1 cellular context compared by ENCODE assay signal in genomic region chr17:11240041-11240801, GRCh38.
TF ChIP-seq lines count a peak whose summit lies in the region.

No MANE protein-coding gene starts in this region.

TF ChIP-seq in SK-N-SH treated with all-trans-retinoic acid at 6 μM for 48 hours, 23 proteins besides CTCF, POLR2A, EP300 and RAD21 (continued from another document):
- TF ChIP-seq, protein P1, sequence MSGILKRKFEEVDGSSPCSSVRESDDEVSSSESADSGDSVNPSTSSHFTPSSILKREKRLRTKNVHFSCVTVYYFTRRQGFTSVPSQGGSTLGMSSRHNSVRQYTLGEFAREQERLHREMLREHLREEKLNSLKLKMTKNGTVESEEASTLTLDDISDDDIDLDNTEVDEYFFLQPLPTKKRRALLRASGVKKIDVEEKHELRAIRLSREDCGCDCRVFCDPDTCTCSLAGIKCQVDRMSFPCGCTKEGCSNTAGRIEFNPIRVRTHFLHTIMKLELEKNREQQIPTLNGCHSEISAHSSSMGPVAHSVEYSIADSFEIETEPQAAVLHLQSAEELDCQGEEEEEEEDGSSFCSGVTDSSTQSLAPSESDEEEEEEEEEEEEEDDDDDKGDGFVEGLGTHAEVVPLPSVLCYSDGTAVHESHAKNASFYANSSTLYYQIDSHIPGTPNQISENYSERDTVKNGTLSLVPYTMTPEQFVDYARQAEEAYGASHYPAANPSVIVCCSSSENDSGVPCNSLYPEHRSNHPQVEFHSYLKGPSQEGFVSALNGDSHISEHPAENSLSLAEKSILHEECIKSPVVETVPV (CRISPR knock-in tag; IDR thresholded peaks at IDR 0.05), result no peak
- TF ChIP-seq TCF4 (CRISPR knock-in tag; IDR thresholded peaks at IDR 0.05; ENCODE audit: borderline replicate concordance) (no peak), ISL1 (CRISPR knock-in tag; IDR thresholded peaks at IDR 0.05) (no peak), RARB (CRISPR knock-in tag; IDR thresholded peaks at IDR 0.05) (no peak), ZNF70 (CRISPR knock-in tag; IDR thresholded peaks at IDR 0.05) (no peak), CSDC2 (CRISPR knock-in tag; IDR thresholded peaks at IDR 0.05) (no peak), SNAI2 (CRISPR knock-in tag; IDR thresholded peaks at IDR 0.05) (no peak), PATZ1 (CRISPR knock-in tag; IDR thresholded peaks at IDR 0.05; ENCODE audit: borderline replicate concordance) (no peak), ZNF565 (CRISPR knock-in tag; conservative IDR thresholded peaks at IDR 0.05; ENCODE audit: low read depth) (no peak), CREB5 (CRISPR knock-in tag; IDR thresholded peaks at IDR 0.05; ENCODE audit: low read depth) (no peak), GLIS3 (CRISPR knock-in tag; IDR thresholded peaks at IDR 0.05) (no peak), ZFP30 (CRISPR knock-in tag; IDR thresholded peaks at IDR 0.05) (no peak), OSR1 (CRISPR knock-in tag; IDR thresholded peaks at IDR 0.05) (no peak), ZFP3 (CRISPR knock-in tag; IDR thresholded peaks at IDR 0.05) (no peak), BACH2 (CRISPR knock-in tag; IDR thresholded peaks at IDR 0.05; ENCODE audit: borderline replicate concordance) (no peak)
TF ChIP-seq in SK-N-SH treated with all-trans-retinoic acid at 6 μM for 48 hours: peak in this region for 0.
